Comparison of ENCODE assay signal across 10 cellular contexts in genomic region chr5:92907914-92908606, GRCh38.
DNase-seq lines count a peak whose midpoint lies in the region; ATAC-seq and TF ChIP-seq lines count a peak whose summit lies in the region.
"Had no signal": no experiment of that assay in that cellular context is flagged by ENCODE, and none has a peak within 500 bp of the region (broad histone marks: within the 10 kb centered on the region; RNA-seq: fewer than 3 reads in every experiment).

No MANE protein-coding gene starts in this region.

- ATAC-seq in GM19023 (IDR thresholded peaks at IDR 0.05; ENCODE audit: unreplicated experiment), result peak; percentile 66
- peak; percentile 78 for ATAC-seq in HG03095 (IDR thresholded peaks at IDR 0.05; ENCODE audit: unreplicated experiment)
- peak; percentile 77 for ATAC-seq in sciatic nerve
- no peak for ATAC-seq in GM21360 (IDR thresholded peaks at IDR 0.05; ENCODE audit: unreplicated experiment)

- no peaks in the 10 kb centered on the region for H3K9me3 ChIP-seq in adipocyte (ENCODE audit: control insufficient read depth, low read length)

- peak; percentile 70 for DNase-seq in adipocyte (ENCODE audit: low read depth)
- DNase-seq in sciatic nerve (ENCODE audit: low spot score), result no peak
- DNase-seq in coronary artery (ENCODE audit: low spot score), result no peak
- no peak for DNase-seq in NCI-H2081 treated with DMSO at 0.1 percent for 48 hours (lab: John Stamatoyannopoulos, UW)
- no peak for DNase-seq in SHP77 (lab: John Stamatoyannopoulos, UW)
- DNase-seq: WERI-Rb-1 had no signal

- no peak for TF ChIP-seq CTCF in coronary artery (IDR thresholded peaks at IDR 0.05)

- H3K9ac ChIP-seq in adipocyte (ENCODE audit: low read length), result peak overlapping the region; percentile 53

- intact Hi-C loops in sciatic nerve (cut with DNase I), result no loop called here

- H3K27ac ChIP-seq in coronary artery, result no peak overlapping the region
- H3K27ac ChIP-seq: skin epidermis, WERI-Rb-1 had no signal

- no peaks in the 10 kb centered on the region for H3K27me3 ChIP-seq in adipocyte (replicated peaks; ENCODE audit: control insufficient read depth, insufficient read depth, low read length)

- H3K4me3 ChIP-seq in adipocyte (ENCODE audit: low read length) (no peak overlapping the region), coronary artery (no peak overlapping the region)
- H3K4me3 ChIP-seq: skin epidermis had no signal

- peaks cover 41% of the 10 kb centered on the region for H3K4me1 ChIP-seq in adipocyte (ENCODE audit: control insufficient read depth, insufficient read depth, low read length)

- no peaks in the 10 kb centered on the region for H3K36me3 ChIP-seq in adipocyte (ENCODE audit: control insufficient read depth, insufficient read depth, low read length, severe bottlenecking)
- H3K36me3 ChIP-seq: WERI-Rb-1 had no signal
